Comparison of ENCODE assay signal across 21 cellular contexts in the genomic region with DNA sequence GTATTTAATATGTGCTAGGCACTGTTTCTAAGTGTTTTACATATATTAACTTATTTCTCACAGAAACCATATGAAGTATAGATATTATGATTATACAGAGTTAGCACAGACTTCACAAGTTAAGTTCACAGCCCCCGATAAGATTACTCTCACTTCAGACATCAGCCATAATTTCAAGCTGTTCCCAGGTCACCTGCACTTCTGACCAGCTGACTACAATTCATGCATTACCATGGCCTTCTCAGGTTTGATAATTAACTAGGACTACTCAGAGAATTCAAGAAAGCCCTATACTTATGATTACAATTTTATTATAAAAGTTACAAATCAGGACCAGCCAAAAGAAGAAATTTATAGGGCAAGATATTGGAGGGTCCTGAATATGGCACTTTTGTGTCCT.
DNase-seq lines count a peak whose midpoint lies in the region; ATAC-seq, FAIRE-seq and TF ChIP-seq lines count a peak whose summit lies in the region.
"Had no signal": no experiment of that assay in that cellular context is flagged by ENCODE, and none has a peak within 500 bp of the region (broad histone marks: within the 10 kb centered on the region; RNA-seq: fewer than 3 reads in every experiment).

No MANE protein-coding gene starts in this region.

- H3K4me3 Mint-ChIP-seq in mesothelial cell of epicardium: no peak overlapping the region
- H3K4me3 Mint-ChIP-seq: activated T-cell treated with anti-CD3 and anti-CD28 coated beads, Interleukin-2, amount 50 U/mL, for 24 hours; nephron progenitor cell; T-helper 17 cell had no signal

- H3K4me2 ChIP-seq in GM23248 (ENCODE audit: unreplicated experiment) (peak overlapping the region; percentile 30), smooth muscle cell (no peak overlapping the region)
- H3K4me2 ChIP-seq: BLaER1 treated with 17β-estradiol and CSF1 and Interleukin-3, amounts not matched to agents 10 nM and 100 nM had no signal

- intact Hi-C loops in body of pancreas (cut with DNase I) (no loop called here), left colon (cut with DNase I, micrococcal nuclease) (no loop called here)

- H3K4me3 ChIP-seq in GM23248: no peak overlapping the region
- no peak overlapping the region for H3K4me3 ChIP-seq in body of pancreas
- no peak overlapping the region for H3K4me3 ChIP-seq in smooth muscle cell
- H3K4me3 ChIP-seq: BLaER1 treated with 17β-estradiol and CSF1 and Interleukin-3, amounts not matched to agents 10 nM and 100 nM; HAP-1 had no signal

- 94 to 100% methylated on average over 1 of the region's 1 CpG for WGBS in GM23248 (ENCODE audit: low coverage in 1 of 2, low lambda C conversion rate in 2 of 2, missing lambda C conversion rate in 2 of 2), 2 experiments
- 43 to 54% methylated on average over 1 of the region's 1 CpG for WGBS in body of pancreas, 2 donors
- WGBS in smooth muscle cell (ENCODE audit: low lambda C conversion rate): 91% methylated on average over 1 of the region's 1 CpG

- no peak overlapping the region for H2AFZ ChIP-seq in GM23248
- no peak overlapping the region for H2AFZ ChIP-seq in smooth muscle cell (ENCODE audit: low read depth)
- H2AFZ ChIP-seq: parathyroid adenoma had no signal

- H3K4me1 ChIP-seq in GM23248 (ENCODE audit: insufficient read depth) (peaks cover 15% of the 10 kb centered on the region), body of pancreas (peaks cover 19% of the 10 kb centered on the region), smooth muscle cell (ENCODE audit: low read depth) (no peaks in the 10 kb centered on the region)
- H3K4me1 ChIP-seq: HAP-1, parathyroid adenoma had no signal

- H3K36me3 ChIP-seq in GM23248 (ENCODE audit: low read depth) (no peaks in the 10 kb centered on the region), body of pancreas (replicated peaks in 1 of 2; ENCODE audit: insufficient read depth in 1 of 2, low read depth in 2 of 2) (no peaks in the 10 kb centered on the region), smooth muscle cell (ENCODE audit: low read depth) (no peaks in the 10 kb centered on the region)
- H3K36me3 ChIP-seq: HAP-1 had no signal

- H3K9me2 ChIP-seq in GM23248 (ENCODE audit: insufficient read depth): no peaks in the 10 kb centered on the region

- H3K27ac ChIP-seq in GM23248 (no peak overlapping the region), body of pancreas (peak overlapping the region in 2 of 4 donors; percentile 1 to 29), smooth muscle cell (ENCODE audit: low read depth) (peak overlapping the region; percentile 30)
- H3K27ac ChIP-seq: BLaER1 treated with 17β-estradiol and CSF1 and Interleukin-3, amounts not matched to agents 10 nM and 100 nM had no signal

- H3K9ac ChIP-seq in GM23248 (no peak overlapping the region), smooth muscle cell (ENCODE audit: low read depth) (no peak overlapping the region)
- H3K9ac ChIP-seq: BLaER1 treated with 17β-estradiol and CSF1 and Interleukin-3, amounts not matched to agents 10 nM and 100 nM; parathyroid adenoma had no signal

- peak overlapping the region; percentile 92 for H3K27ac Mint-ChIP-seq in mesothelial cell of epicardium
- H3K27ac Mint-ChIP-seq: activated T-cell treated with anti-CD3 and anti-CD28 coated beads, Interleukin-2, amount 50 U/mL, for 24 hours; nephron progenitor cell had no signal

- no peaks in the 10 kb centered on the region for H3K27me3 Mint-ChIP-seq in mesothelial cell of epicardium (ENCODE audit: low read depth)
- H3K27me3 Mint-ChIP-seq: activated T-cell treated with anti-CD3 and anti-CD28 coated beads, Interleukin-2, amount 50 U/mL, for 24 hours; T-helper 17 cell had no signal

- in situ Hi-C loops in GM23248 (cut with MboI): no loop called here

- ATAC-seq in body of pancreas: no peak
- ATAC-seq in stimulated activated naive CD8-positive, alpha-beta T cell treated with anti-CD3 and anti-CD28 coated beads, Interleukin-15, Interleukin-2, amounts not matched to agents 100 U/mL and 50 U/mL, for 24 hours: no peak
- no peak for ATAC-seq in left colon
- ATAC-seq: T-helper 17 cell had no signal

- H3K9me3 Mint-ChIP-seq in mesothelial cell of epicardium: peaks cover 19% of the 10 kb centered on the region

- TF ChIP-seq POLR2A in body of pancreas (IDR thresholded peaks at IDR 0.05): no peak

- H3K79me2 ChIP-seq in GM23248 (ENCODE audit: insufficient read depth): no peaks in the 10 kb centered on the region
- H3K79me2 ChIP-seq in smooth muscle cell (ENCODE audit: low read depth): no peaks in the 10 kb centered on the region
- H3K79me2 ChIP-seq: parathyroid adenoma had no signal

- no peak for TF ChIP-seq CTCF in body of pancreas (IDR thresholded peaks at IDR 0.05)
- no peak for TF ChIP-seq CTCF in mesothelial cell of epicardium (IDR thresholded peaks at IDR 0.05; ENCODE audit: unreplicated experiment)
- TF ChIP-seq CTCF in smooth muscle cell (IDR thresholded peaks at IDR 0.05; ENCODE audit: borderline replicate concordance, insufficient read depth, poor library complexity, severe bottlenecking): no peak
- no peak for TF ChIP-seq CTCF in D721Med (IDR thresholded peaks at IDR 0.05; ENCODE audit: insufficient read depth, missing control alignments)

- no peaks in the 10 kb centered on the region for H3K9me3 ChIP-seq in GM23248 (ENCODE audit: low read depth)
- no peaks in the 10 kb centered on the region for H3K9me3 ChIP-seq in body of pancreas
- no peaks in the 10 kb centered on the region for H3K9me3 ChIP-seq in smooth muscle cell (replicated peaks; ENCODE audit: low read depth)
- H3K9me3 ChIP-seq: HAP-1 had no signal

- H3K27me3 ChIP-seq in GM23248 (replicated peaks; ENCODE audit: insufficient read depth) (no peaks in the 10 kb centered on the region), body of pancreas (no peaks in the 10 kb centered on the region), smooth muscle cell (ENCODE audit: low read depth) (no peaks in the 10 kb centered on the region)
- H3K27me3 ChIP-seq: BLaER1 treated with 17β-estradiol and CSF1 and Interleukin-3, amounts not matched to agents 10 nM and 100 nM had no signal

- peaks cover 33% of the 10 kb centered on the region for H3K4me1 Mint-ChIP-seq in mesothelial cell of epicardium
- H3K4me1 Mint-ChIP-seq: nephron progenitor cell had no signal

- DNase-seq in GM23248 (no peak), body of pancreas (peak in 3 of 4 donors; percentile 27 to 73 (median 48)), mesothelial cell of epicardium (ENCODE audit: low spot score in 2 of 2, unreplicated experiment in 2 of 2) (no peak), smooth muscle cell (lab: John Stamatoyannopoulos, UW; ENCODE audit: unreplicated experiment) (no peak), D721Med (ENCODE audit: insufficient read length, low spot score) (no peak), HuH-7.5 (ENCODE audit: low spot score) (no peak), left colon (no peak)
- DNase-seq in stimulated activated naive CD8-positive, alpha-beta T cell treated with anti-CD3 and anti-CD28 coated beads, Interleukin-15, Interleukin-2, amounts not matched to agents 100 U/mL and 50 U/mL, for 24 hours: no peak
- DNase-seq: activated CD4-positive, alpha-beta T cell treated with anti-CD3 and anti-CD28 coated beads for 4 hours; activated naive CD4-positive, alpha-beta T cell treated with Interleukin-2 at 50 U/mL for 16 hours; activated T-cell treated with anti-CD3 and anti-CD28 coated beads, Interleukin-2, amount 50 U/mL, for 24 hours; amniotic stem cell; Caco-2; kidney glomerular epithelial cell; NCI-H1048; NCI-H187 treated with DMSO at 0.1 percent for 48 hours; nephron progenitor cell; T-helper 17 cell had no signal

- H3F3A ChIP-seq in GM23248 (ENCODE audit: insufficient read depth): peaks cover 18% of the 10 kb centered on the region; the same call in 1 of the 2 replicates
- peaks cover 5% of the 10 kb centered on the region for H3F3A ChIP-seq in smooth muscle cell (ENCODE audit: low read depth)

- FAIRE-seq in D721Med (lab: Jason Lieb, UNC): no peak

- no peaks in the 10 kb centered on the region for H4K20me1 ChIP-seq in GM23248 (ENCODE audit: insufficient read depth)
- H4K20me1 ChIP-seq in smooth muscle cell (ENCODE audit: low read depth): no peaks in the 10 kb centered on the region
- H4K20me1 ChIP-seq: BLaER1 treated with 17β-estradiol and CSF1 and Interleukin-3, amounts not matched to agents 10 nM and 100 nM had no signal

- H3K36me3 Mint-ChIP-seq in mesothelial cell of epicardium: peaks cover 12% of the 10 kb centered on the region

Comparison
In these comparisons a context has a peak if more than half of its experiments do, and no peak if none do; other contexts are left out.
1. DNase-seq: peak in body of pancreas (3 of 4); none in GM23248 (single experiment), mesothelial cell of epicardium (0 of 2), smooth muscle cell (single experiment), D721Med (single experiment), stimulated activated naive CD8-positive, alpha-beta T cell treated with anti-CD3 and anti-CD28 coated beads, Interleukin-15, Interleukin-2, amounts not matched to agents 100 U/mL and 50 U/mL, for 24 hours (single experiment), HuH-7.5 (single experiment) and left colon (0 of 2).